1 cellular context compared by ENCODE assay signal in the genomic region with DNA sequence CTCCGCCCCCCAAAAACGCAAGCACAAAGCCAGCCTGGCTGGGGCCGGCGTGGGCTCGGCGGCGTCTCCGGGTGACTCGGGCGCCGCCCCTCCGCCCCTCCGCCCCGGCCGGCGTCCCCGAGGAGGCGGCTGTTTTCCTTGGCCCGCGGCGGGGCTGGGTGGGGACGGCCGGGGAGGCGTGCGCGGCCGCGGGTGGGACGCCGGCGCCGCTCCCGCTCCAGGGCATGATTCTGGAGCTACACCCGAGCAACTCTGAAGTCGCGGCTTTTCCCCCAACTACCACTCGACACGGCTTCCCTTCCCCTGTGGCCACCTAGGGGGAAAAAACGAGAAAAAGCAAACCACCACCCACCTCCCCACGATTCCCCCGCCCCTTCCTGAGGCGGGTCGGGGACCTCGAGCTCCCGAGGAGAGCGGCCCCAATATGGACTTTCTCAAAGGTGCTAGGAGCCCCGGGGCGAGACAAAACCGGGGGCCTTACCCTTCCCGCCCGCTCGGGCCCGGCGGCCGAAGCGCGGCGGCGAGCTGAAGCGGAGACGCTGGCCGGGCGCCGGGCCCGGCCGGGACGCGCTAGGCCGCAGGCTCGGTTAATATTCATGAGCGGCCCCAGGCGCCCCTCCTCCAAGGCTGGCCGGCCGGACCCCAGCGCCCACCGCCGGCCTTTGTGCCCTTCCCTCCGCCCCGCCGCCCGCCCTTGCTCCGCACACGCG.
TF ChIP-seq lines count a peak whose summit lies in the region.

No MANE protein-coding gene starts in this region.

TF ChIP-seq in K562, 482 proteins besides CTCF, POLR2A, EP300 and RAD21 (continued from another document and continues in another):
- TF ChIP-seq, protein P1, sequence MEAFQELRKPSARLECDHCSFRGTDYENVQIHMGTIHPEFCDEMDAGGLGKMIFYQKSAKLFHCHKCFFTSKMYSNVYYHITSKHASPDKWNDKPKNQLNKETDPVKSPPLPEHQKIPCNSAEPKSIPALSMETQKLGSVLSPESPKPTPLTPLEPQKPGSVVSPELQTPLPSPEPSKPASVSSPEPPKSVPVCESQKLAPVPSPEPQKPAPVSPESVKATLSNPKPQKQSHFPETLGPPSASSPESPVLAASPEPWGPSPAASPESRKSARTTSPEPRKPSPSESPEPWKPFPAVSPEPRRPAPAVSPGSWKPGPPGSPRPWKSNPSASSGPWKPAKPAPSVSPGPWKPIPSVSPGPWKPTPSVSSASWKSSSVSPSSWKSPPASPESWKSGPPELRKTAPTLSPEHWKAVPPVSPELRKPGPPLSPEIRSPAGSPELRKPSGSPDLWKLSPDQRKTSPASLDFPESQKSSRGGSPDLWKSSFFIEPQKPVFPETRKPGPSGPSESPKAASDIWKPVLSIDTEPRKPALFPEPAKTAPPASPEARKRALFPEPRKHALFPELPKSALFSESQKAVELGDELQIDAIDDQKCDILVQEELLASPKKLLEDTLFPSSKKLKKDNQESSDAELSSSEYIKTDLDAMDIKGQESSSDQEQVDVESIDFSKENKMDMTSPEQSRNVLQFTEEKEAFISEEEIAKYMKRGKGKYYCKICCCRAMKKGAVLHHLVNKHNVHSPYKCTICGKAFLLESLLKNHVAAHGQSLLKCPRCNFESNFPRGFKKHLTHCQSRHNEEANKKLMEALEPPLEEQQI (IDR thresholded peaks at IDR 0.05): no peak
- TF ChIP-seq U2AF1 (optimal IDR thresholded peaks at IDR 0.05; ENCODE audit: low read depth, low read length): no peak
- TF ChIP-seq, protein P2, sequence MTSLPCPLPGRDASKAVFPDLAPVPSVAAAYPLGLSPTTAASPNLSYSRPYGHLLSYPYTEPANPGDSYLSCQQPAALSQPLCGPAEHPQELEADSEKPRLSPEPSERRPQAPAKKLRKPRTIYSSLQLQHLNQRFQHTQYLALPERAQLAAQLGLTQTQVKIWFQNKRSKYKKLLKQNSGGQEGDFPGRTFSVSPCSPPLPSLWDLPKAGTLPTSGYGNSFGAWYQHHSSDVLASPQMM (CRISPR knock-in tag; IDR thresholded peaks at IDR 0.05): no peak
- no peak for TF ChIP-seq ZNF134 (CRISPR knock-in tag; conservative IDR thresholded peaks at IDR 0.05)
- TF ChIP-seq NR0B1 (IDR thresholded peaks at IDR 0.05; ENCODE audit: partially characterized antibody): no peak
- no peak for TF ChIP-seq HLTF (IDR thresholded peaks at IDR 0.05)
- no peak for TF ChIP-seq ZNF707 (CRISPR knock-in tag; conservative IDR thresholded peaks at IDR 0.05)
- TF ChIP-seq THRB (CRISPR knock-in tag; conservative IDR thresholded peaks at IDR 0.05): no peak
- no peak for TF ChIP-seq CBFB (CRISPR knock-in tag; IDR thresholded peaks at IDR 0.05)
- TF ChIP-seq COPS2 (conservative IDR thresholded peaks at IDR 0.05): no peak
- no peak for TF ChIP-seq MYC (IDR thresholded peaks at IDR 0.05; ENCODE audit: low read depth, low read length)
- TF ChIP-seq MYC (CRISPR knock-in tag; IDR thresholded peaks at IDR 0.05; ENCODE audit: borderline replicate concordance, low read depth): no peak
- peak in 1 of 3 experiments; percentile 3 for TF ChIP-seq YY1 (IDR thresholded peaks at IDR 0.05; ENCODE audit: borderline replicate concordance in 1 of 3, control insufficient read depth in 1 of 3, extremely low read depth in 1 of 3, insufficient read depth in 3 of 3, insufficient read length in 1 of 3, insufficient replicate concordance in 2 of 3, low read depth in 1 of 3, low read length in 2 of 3)
- no peak for TF ChIP-seq NFE2 (IDR thresholded peaks at IDR 0.05; ENCODE audit: low read depth)
- TF ChIP-seq REST (CRISPR knock-in tag; IDR thresholded peaks at IDR 0.05; ENCODE audit: low read depth): no peak
- no peak for TF ChIP-seq ZEB2 (IDR thresholded peaks at IDR 0.05)
- no peak for TF ChIP-seq ETV1 (tag; conservative IDR thresholded peaks at IDR 0.05; ENCODE audit: low read depth)
- no peak for TF ChIP-seq MAFK (IDR thresholded peaks at IDR 0.05; ENCODE audit: low read length)
- TF ChIP-seq CEBPB (tag; IDR thresholded peaks at IDR 0.05): no peak
- TF ChIP-seq RB1 (IDR thresholded peaks at IDR 0.05; ENCODE audit: low read depth): peak; percentile 36; the same call in 1 of the 2 replicates
- TF ChIP-seq ZNF507 (tag; conservative IDR thresholded peaks at IDR 0.05): no peak
- no peak for TF ChIP-seq CLOCK (CRISPR knock-in tag; IDR thresholded peaks at IDR 0.05; ENCODE audit: borderline replicate concordance)
- no peak for TF ChIP-seq ILF3 (IDR thresholded peaks at IDR 0.05; ENCODE audit: borderline replicate concordance)
- no peak; the same call in 1 of the 2 replicates for TF ChIP-seq ZBTB1 (CRISPR knock-in tag; IDR thresholded peaks at IDR 0.05; ENCODE audit: borderline replicate concordance, low read depth)
- TF ChIP-seq CSDE1 (IDR thresholded peaks at IDR 0.05): no peak
- no peak for TF ChIP-seq ZNF316 (IDR thresholded peaks at IDR 0.05)
- TF ChIP-seq MAFF (IDR thresholded peaks at IDR 0.05; ENCODE audit: low read length): no peak
- no peak for TF ChIP-seq ZNF146 (CRISPR knock-in tag; IDR thresholded peaks at IDR 0.05; ENCODE audit: unreplicated experiment)
- TF ChIP-seq HNRNPL (IDR thresholded peaks at IDR 0.05; ENCODE audit: low read depth, low read length): no peak
- no peak for TF ChIP-seq BCL6 (CRISPR knock-in tag; IDR thresholded peaks at IDR 0.05)
- no peak for TF ChIP-seq ZC3H4 (CRISPR knock-in tag; IDR thresholded peaks at IDR 0.05; ENCODE audit: borderline replicate concordance)
- TF ChIP-seq KDM5B (IDR thresholded peaks at IDR 0.05; ENCODE audit: insufficient replicate concordance, low read depth, low read length): peak; percentile 59
- TF ChIP-seq TSHZ1 (CRISPR knock-in tag; IDR thresholded peaks at IDR 0.05): no peak
- TF ChIP-seq ZNF347 (CRISPR knock-in tag; IDR thresholded peaks at IDR 0.05; ENCODE audit: low read depth): no peak
- TF ChIP-seq, protein P3, sequence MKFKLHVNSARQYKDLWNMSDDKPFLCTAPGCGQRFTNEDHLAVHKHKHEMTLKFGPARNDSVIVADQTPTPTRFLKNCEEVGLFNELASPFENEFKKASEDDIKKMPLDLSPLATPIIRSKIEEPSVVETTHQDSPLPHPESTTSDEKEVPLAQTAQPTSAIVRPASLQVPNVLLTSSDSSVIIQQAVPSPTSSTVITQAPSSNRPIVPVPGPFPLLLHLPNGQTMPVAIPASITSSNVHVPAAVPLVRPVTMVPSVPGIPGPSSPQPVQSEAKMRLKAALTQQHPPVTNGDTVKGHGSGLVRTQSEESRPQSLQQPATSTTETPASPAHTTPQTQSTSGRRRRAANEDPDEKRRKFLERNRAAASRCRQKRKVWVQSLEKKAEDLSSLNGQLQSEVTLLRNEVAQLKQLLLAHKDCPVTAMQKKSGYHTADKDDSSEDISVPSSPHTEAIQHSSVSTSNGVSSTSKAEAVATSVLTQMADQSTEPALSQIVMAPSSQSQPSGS (CRISPR knock-in tag; IDR thresholded peaks at IDR 0.05): no peak
